ENCODE assay signal across 8 cellular contexts in genomic region chr9:128129976-128130590, GRCh38. TPM values are rescaled to one million over a fixed set of nuclear protein-coding genes. Genes with fewer than 3 reads are reported as not detected.
DNase-seq lines count a peak whose midpoint lies in the region; ATAC-seq and TF ChIP-seq lines count a peak whose summit lies in the region.
"Not testable (repeated sequence)": the region's sequence is repeated elsewhere in the genome, so short reads cannot be mapped to it uniquely, and the experiment has no call there.

No MANE protein-coding gene starts in this region.

- H3K9ac ChIP-seq in endodermal cell (ENCODE audit: extremely low read depth, low read length, poor library complexity, severe bottlenecking), result not testable (repeated sequence)

- H3K9me3 Mint-ChIP-seq in Caco-2 (ENCODE audit: unreplicated experiment), result peaks cover 14% of the 10 kb centered on the region
- H3K9me3 Mint-ChIP-seq in activated CD4-positive, alpha-beta memory T cell treated with anti-CD3 and anti-CD28 coated beads for 36 hours; stimulated activated naive CD8-positive, alpha-beta T cell treated with anti-CD3 and anti-CD28 coated beads, Interleukin-15, amount 100 ng/mL, for 72 hours: not testable (repeated sequence)
- H3K9me3 Mint-ChIP-seq in endodermal cell, result peaks cover 14% of the 10 kb centered on the region

- H3K27me3 ChIP-seq in Caco-2 (replicated peaks; ENCODE audit: control insufficient read depth, insufficient read depth, low read length); PC-9 (ENCODE audit: insufficient read depth, low read depth); right lobe of liver; sigmoid colon: not testable (repeated sequence)
- H3K27me3 ChIP-seq in endodermal cell (ENCODE audit: control insufficient read depth, insufficient read depth, low read length, poor library complexity, severe bottlenecking), result peaks cover 11% of the 10 kb centered on the region

- not testable (repeated sequence) for TF ChIP-seq EP300 in sigmoid colon (IDR thresholded peaks at IDR 0.05)

- not testable (repeated sequence) for H4K20me1 ChIP-seq in PC-9 (ENCODE audit: insufficient read depth)

- H2AFZ ChIP-seq in PC-9, result not testable (repeated sequence)

- POLR2A ChIA-PET in Caco-2 (lab: Charles Lee); activated CD4-positive, alpha-beta memory T cell treated with anti-CD3 and anti-CD28 coated beads for 36 hours (lab: Charles Lee): not testable (repeated sequence)
- POLR2A ChIA-PET in PC-9 (lab: Charles Lee; ENCODE audit: unreplicated experiment), result interaction anchor here (0.7 kb wide), 1 partner anchor 67 kb away, joined by 3 read pairs; no protein-coding TSS in a partner anchor

- not testable (repeated sequence) for ATAC-seq in right lobe of liver; stimulated activated naive CD8-positive, alpha-beta T cell treated with anti-CD3 and anti-CD28 coated beads, Interleukin-15, amount 100 ng/mL, for 72 hours

- DNase-seq in Caco-2 (peak; percentile 71 to 73), PC-9 (peak in 1 of 2 experiments; percentile 72), right lobe of liver (peak; percentile 44 to 69 (median 54)), sigmoid colon (peak; percentile 80)
- peak; percentile 77 for DNase-seq in activated CD4-positive, alpha-beta memory T cell treated with anti-CD3 and anti-CD28 coated beads for 36 hours
- DNase-seq in activated naive CD4-positive, alpha-beta T cell treated with anti-CD3 and anti-CD28 coated beads, Interleukin-2, amount 50 U/mL, for 16 hours, result peak; percentile 58
- DNase-seq in endodermal cell, result not testable (repeated sequence)
- peak; percentile 41 to 62 for DNase-seq in stimulated activated naive CD8-positive, alpha-beta T cell treated with anti-CD3 and anti-CD28 coated beads, Interleukin-15, amount 100 ng/mL, for 72 hours

- not testable (repeated sequence) for H3K27ac ChIP-seq in PC-9; endodermal cell (ENCODE audit: low read depth, low read length); right lobe of liver; sigmoid colon

- 12 to 22% methylated on average over 3 to 8 of the region's 12 CpGs for WGBS in endodermal cell (ENCODE audit: insufficient coverage in 1 of 2, insufficient read length in 1 of 2), 2 experiments
- WGBS in right lobe of liver (ENCODE audit: insufficient coverage, low coverage, low lambda C conversion rate, missing lambda C conversion rate), result 46% methylated on average over 5 of the region's 12 CpGs
- 26 to 31% methylated on average over 12 of the region's 12 CpGs for WGBS in sigmoid colon, 2 donors

- TF ChIP-seq POLR2A in right lobe of liver (IDR thresholded peaks at IDR 0.05); sigmoid colon (IDR thresholded peaks at IDR 0.05): not testable (repeated sequence)

- TF ChIP-seq CTCF in Caco-2 (IDR thresholded peaks at IDR 0.05; ENCODE audit: insufficient read depth in 1 of 2, low read depth in 1 of 2, low read length in 1 of 2, severe bottlenecking in 1 of 2, unreplicated experiment in 1 of 2), result peak in 1 of 2 experiments; percentile 44
- TF ChIP-seq CTCF in PC-9 (conservative IDR thresholded peaks at IDR 0.05), result peak; percentile 67
- TF ChIP-seq CTCF in endodermal cell (conservative IDR thresholded peaks at IDR 0.05), result peak; percentile 68
- peak in 3 of 4 donors; percentile 41 to 47 (median 45) for TF ChIP-seq CTCF in right lobe of liver (IDR thresholded peaks at IDR 0.05)
- peak in 1 of 4 experiments; percentile 51 for TF ChIP-seq CTCF in sigmoid colon (IDR thresholded peaks at IDR 0.05)

- peaks cover 17% of the 10 kb centered on the region for H3K36me3 Mint-ChIP-seq in Caco-2 (ENCODE audit: insufficient read depth, unreplicated experiment)
- not testable (repeated sequence) for H3K36me3 Mint-ChIP-seq in activated CD4-positive, alpha-beta memory T cell treated with anti-CD3 and anti-CD28 coated beads for 36 hours; endodermal cell (ENCODE audit: low read depth)

- CTCF ChIA-PET in Caco-2 (lab: Charles Lee), result not testable (repeated sequence)
- CTCF ChIA-PET in PC-9 (lab: Charles Lee), result interaction anchor here (0.6 to 1.0 kb wide), 2 partner anchors 10 to 70 kb away, joined by 3 to 11 read pairs; no protein-coding TSS in a partner anchor
- CTCF ChIA-PET in activated CD4-positive, alpha-beta memory T cell treated with anti-CD3 and anti-CD28 coated beads for 36 hours (lab: Charles Lee), result interaction anchor here (5.1 kb wide), 1 partner anchor 12 kb away, joined by 48 read pairs; no protein-coding TSS in a partner anchor

- peaks cover 34% of the 10 kb centered on the region for H3K79me2 ChIP-seq in PC-9 (ENCODE audit: low read depth)

- H3K9me3 ChIP-seq in Caco-2; PC-9 (ENCODE audit: insufficient read depth, low read depth); endodermal cell (ENCODE audit: control insufficient read depth, low read length); right lobe of liver; sigmoid colon: not testable (repeated sequence)

- not testable (repeated sequence) for H3K4me3 ChIP-seq in Caco-2 (ENCODE audit: low read depth, low read length); PC-9; endodermal cell (ENCODE audit: low read length); right lobe of liver; sigmoid colon

- H3K9me2 ChIP-seq in PC-9 (ENCODE audit: insufficient read depth), result not testable (repeated sequence)

- H3K36me3 ChIP-seq in Caco-2 (ENCODE audit: control insufficient read depth, insufficient read depth, low read length); PC-9 (ENCODE audit: low read depth); endodermal cell (ENCODE audit: control insufficient read depth, insufficient read depth, low read length); right lobe of liver; sigmoid colon: not testable (repeated sequence)

- not testable (repeated sequence) for BruUV-seq in Caco-2 (replicated peaks; lab: Mats Ljungman, UMichigan); PC-9 (replicated peaks; lab: Mats Ljungman, UMichigan)

- not testable (repeated sequence) for H3K4me1 ChIP-seq in Caco-2; endodermal cell (ENCODE audit: control insufficient read depth, insufficient read depth, low read length)
- H3K4me1 ChIP-seq in PC-9 (replicated peaks; ENCODE audit: insufficient read depth), result peaks cover 22% of the 10 kb centered on the region
- H3K4me1 ChIP-seq in right lobe of liver, result peaks cover 0 to 22% (median 11%) of the 10 kb centered on the region in 4 donors
- peaks cover 0 to 35% (median 31%) of the 10 kb centered on the region in 4 donors for H3K4me1 ChIP-seq in sigmoid colon

- intact Hi-C loops in Caco-2 (cut with micrococcal nuclease; ENCODE audit: unreplicated experiment), result loop anchor here (2.0 to 5.0 kb wide), 2 partner anchors 31 to 62 kb away; partner anchors contain the start of genes BBLN and CIZ1
- intact Hi-C loops in PC-9 (cut with micrococcal nuclease; ENCODE audit: unreplicated experiment), result loop anchor here (5.0 kb wide), 3 partner anchors 147 to 422 kb away; partner anchors contain the start of genes GOLGA2, SLC27A4, SPTAN1 and SWI5
- intact Hi-C loops in activated CD4-positive, alpha-beta memory T cell treated with anti-CD3 and anti-CD28 coated beads for 36 hours (cut with micrococcal nuclease), result loop anchor here (5.0 kb wide), 3 partner anchors 38 to 343 kb away; partner anchors contain the start of genes CDK9 and CIZ1
- intact Hi-C loops in right lobe of liver (cut with DNase I), result not testable (repeated sequence)
- intact Hi-C loops in sigmoid colon (cut with DNase I), result loop anchor here (5.0 kb wide), 2 partner anchors 62 to 148 kb away; partner anchors contain the start of genes CIZ1 and EEIG1

- not testable (repeated sequence) for H3K4me1 Mint-ChIP-seq in Caco-2 (ENCODE audit: low read depth, unreplicated experiment)
- peaks cover 24% of the 10 kb centered on the region for H3K4me1 Mint-ChIP-seq in activated CD4-positive, alpha-beta memory T cell treated with anti-CD3 and anti-CD28 coated beads for 36 hours (ENCODE audit: low read depth)
- H3K4me1 Mint-ChIP-seq in endodermal cell, result peaks cover 13% of the 10 kb centered on the region
- H3K4me1 Mint-ChIP-seq in stimulated activated naive CD8-positive, alpha-beta T cell treated with anti-CD3 and anti-CD28 coated beads, Interleukin-15, amount 100 ng/mL, for 72 hours, result peaks cover 47% of the 10 kb centered on the region

- not testable (repeated sequence) for H3K27me3 Mint-ChIP-seq in Caco-2 (ENCODE audit: insufficient read depth, unreplicated experiment); activated CD4-positive, alpha-beta memory T cell treated with anti-CD3 and anti-CD28 coated beads for 36 hours
- H3K27me3 Mint-ChIP-seq in endodermal cell (ENCODE audit: insufficient read depth), result peaks cover 47% of the 10 kb centered on the region
- H3K27me3 Mint-ChIP-seq in stimulated activated naive CD8-positive, alpha-beta T cell treated with anti-CD3 and anti-CD28 coated beads, Interleukin-15, amount 100 ng/mL, for 72 hours, result peaks cover 28% of the 10 kb centered on the region

- not testable (repeated sequence) for H3K4me3 Mint-ChIP-seq in Caco-2 (ENCODE audit: unreplicated experiment); activated CD4-positive, alpha-beta memory T cell treated with anti-CD3 and anti-CD28 coated beads for 36 hours; stimulated activated naive CD8-positive, alpha-beta T cell treated with anti-CD3 and anti-CD28 coated beads, Interleukin-15, amount 100 ng/mL, for 72 hours
- peak overlapping the region; percentile 91 for H3K4me3 Mint-ChIP-seq in endodermal cell

- not testable (repeated sequence) for H3K27ac Mint-ChIP-seq in Caco-2 (ENCODE audit: unreplicated experiment); activated CD4-positive, alpha-beta memory T cell treated with anti-CD3 and anti-CD28 coated beads for 36 hours; endodermal cell; stimulated activated naive CD8-positive, alpha-beta T cell treated with anti-CD3 and anti-CD28 coated beads, Interleukin-15, amount 100 ng/mL, for 72 hours

- peak overlapping the region; percentile 91; the same call in 1 of the 2 replicates for H3K4me2 ChIP-seq in PC-9

- peaks cover 13% of the 10 kb centered on the region; the same call in 1 of the 2 replicates for H3F3A ChIP-seq in PC-9 (ENCODE audit: insufficient read depth, low read depth)

RNA-seq across cellular contexts. Expression of gene PTGES2, which starts 2.6 kb away (rescaled TPM):
- total RNA-seq in Caco-2 (2022), result 114 and 123 TPM in 2 replicates
- 95.2 and 124 TPM in 2 replicates for total RNA-seq in PC-9 (2021)
- 10 to 100 TPM; 43.4 to 43.6 TPM for total RNA-seq in activated CD4-positive, alpha-beta memory T cell treated with anti-CD3 and anti-CD28 coated beads for 36 hours
- total RNA-seq in endodermal cell, result 10 to 100 TPM; 73.5 to 84.5 TPM
- polyA plus RNA-seq in endodermal cell (2013, experiment 1 of 2), result 36.7 TPM
- polyA plus RNA-seq in endodermal cell (2013, experiment 2 of 2), result 33.1 TPM
- total RNA-seq in right lobe of liver, result 10 to 100 TPM; 27.2 to 67.2 (median 30.5) TPM
- 100 to 1,000 TPM in 2 of 4 donors, 10 to 100 TPM in 2; 60.0 to 119 (median 97.5) TPM for total RNA-seq in sigmoid colon
- 10 to 100 TPM; 56.5 to 82.2 (median 66.1) TPM for polyA plus RNA-seq in sigmoid colon

RNA-seq across cellular contexts. Expression of gene LCN2, which starts 19.2 kb away (rescaled TPM):
- total RNA-seq in Caco-2 (2022), result not detected in 2 replicates
- total RNA-seq in PC-9 (2021), result 430 and 537 TPM in 2 replicates
- not detected for total RNA-seq in activated CD4-positive, alpha-beta memory T cell treated with anti-CD3 and anti-CD28 coated beads for 36 hours
- total RNA-seq in endodermal cell, result not detected
- not detected for polyA plus RNA-seq in endodermal cell (2013, experiment 1 of 2)
- polyA plus RNA-seq in endodermal cell (2013, experiment 2 of 2), result not detected
- total RNA-seq in right lobe of liver, result 10 to 100 TPM in 4 of 6 experiments, 1 to 10 TPM in 2; 2.7 to 81.8 (median 18.1) TPM
- total RNA-seq in sigmoid colon, result not detected
- polyA plus RNA-seq in sigmoid colon, result 1,000 to 10,000 TPM in 1 of 3 donors, 10 to 100 TPM in 1, 1 to 10 TPM in 1; 9.6 to 1,818 (median 79.8) TPM

RNA-seq across cellular contexts. Expression of gene BBLN, which starts 30.0 kb away (rescaled TPM):
- total RNA-seq in Caco-2 (2022), result 34.2 and 36.5 TPM in 2 replicates
- 154 and 213 TPM in 2 replicates for total RNA-seq in PC-9 (2021)
- 10 to 100 TPM; 86.9 to 90.1 TPM for total RNA-seq in activated CD4-positive, alpha-beta memory T cell treated with anti-CD3 and anti-CD28 coated beads for 36 hours
- total RNA-seq in endodermal cell, result 10 to 100 TPM; 65.7 to 82.1 TPM
- polyA plus RNA-seq in endodermal cell (2013, experiment 1 of 2), result 105 TPM
- polyA plus RNA-seq in endodermal cell (2013, experiment 2 of 2), result 99.0 TPM
- total RNA-seq in right lobe of liver, result 100 to 1,000 TPM in 2 of 6 experiments, 10 to 100 TPM in 4; 13.5 to 192 (median 17.7) TPM
- 100 to 1,000 TPM; 158 to 273 (median 204) TPM for total RNA-seq in sigmoid colon
- polyA plus RNA-seq in sigmoid colon, result 100 to 1,000 TPM; 111 to 123 (median 113) TPM
